In genomic region chr19:863305-863620, GRCh38 we compare ENCODE assay signal across 16 cellular contexts. TPM values are rescaled to one million over a fixed set of nuclear protein-coding genes. Genes with fewer than 3 reads are reported as not detected.
DNase-seq lines count a peak whose midpoint lies in the region; ATAC-seq and TF ChIP-seq lines count a peak whose summit lies in the region.
"Had no signal": no experiment of that assay in that cellular context is flagged by ENCODE, and none has a peak within 500 bp of the region (broad histone marks: within the 10 kb centered on the region; RNA-seq: fewer than 3 reads in every experiment).

No MANE protein-coding gene starts in this region.

- H3K27me3 Mint-ChIP-seq in stimulated activated naive CD8-positive, alpha-beta T cell treated with anti-CD3 and anti-CD28 coated beads, Interleukin-15, amount 100 ng/mL, for 72 hours = peaks cover 37% of the 10 kb centered on the region
- H3K27me3 Mint-ChIP-seq in activated CD4-positive, alpha-beta memory T cell treated with anti-CD3 and anti-CD28 coated beads, Interleukin-2, amount 10 ng/mL, durations not matched to agents 7 days and 5 days = peaks cover 10% of the 10 kb centered on the region

- no peak for TF ChIP-seq CTCF in vagina (IDR thresholded peaks at IDR 0.05)

- peak overlapping the region; percentile 50; the same call in 1 of the 2 replicates for H3K4me3 ChIP-seq in iPS-18c (ENCODE audit: insufficient read depth, low read depth, low read length)
- H3K4me3 ChIP-seq in vagina = no peak overlapping the region
- H3K4me3 ChIP-seq: colonic mucosa, SK-N-MC had no signal

- TF ChIP-seq POLR2A in vagina (IDR thresholded peaks at IDR 0.05) = no peak

- CTCF ChIA-PET in activated CD4-positive, alpha-beta memory T cell treated with anti-CD3 and anti-CD28 coated beads, Interleukin-2, amount 10 ng/mL, durations not matched to agents 7 days and 5 days (lab: Charles Lee) = interaction anchor here (0.7 to 2.8 kb wide), 23 partner anchors 9 to 381 kb away, joined by 3 to 37 read pairs (median 4); partner anchors contain the start of genes FSTL3, KISS1R, MED16 and R3HDM4

- H3K4me1 Mint-ChIP-seq in stimulated activated naive CD8-positive, alpha-beta T cell treated with anti-CD3 and anti-CD28 coated beads, Interleukin-15, amount 100 ng/mL, for 72 hours = peaks cover 30% of the 10 kb centered on the region
- peaks cover 20% of the 10 kb centered on the region for H3K4me1 Mint-ChIP-seq in activated CD4-positive, alpha-beta memory T cell treated with anti-CD3 and anti-CD28 coated beads, Interleukin-2, amount 10 ng/mL, durations not matched to agents 7 days and 5 days
- H3K4me1 Mint-ChIP-seq: mesothelial cell of epicardium had no signal

- peaks cover 0 to 6% of the 10 kb centered on the region in 2 donors for H3K36me3 ChIP-seq in vagina
- H3K36me3 ChIP-seq: colonic mucosa had no signal

- peaks cover 7% of the 10 kb centered on the region for H3K36me3 Mint-ChIP-seq in activated CD4-positive, alpha-beta memory T cell treated with anti-CD3 and anti-CD28 coated beads, Interleukin-2, amount 10 ng/mL, durations not matched to agents 7 days and 5 days (ENCODE audit: low read depth)

- no peak overlapping the region for H3K27ac Mint-ChIP-seq in stimulated activated naive CD8-positive, alpha-beta T cell treated with anti-CD3 and anti-CD28 coated beads, Interleukin-15, amount 100 ng/mL, for 72 hours
- peak overlapping the region; percentile 79 for H3K27ac Mint-ChIP-seq in activated CD4-positive, alpha-beta memory T cell treated with anti-CD3 and anti-CD28 coated beads, Interleukin-2, amount 10 ng/mL, durations not matched to agents 7 days and 5 days
- H3K27ac Mint-ChIP-seq: mesothelial cell of epicardium had no signal

- ATAC-seq in stimulated activated naive CD8-positive, alpha-beta T cell treated with anti-CD3 and anti-CD28 coated beads, Interleukin-15, amount 100 ng/mL, for 72 hours = no peak
- no peak for ATAC-seq in stimulated activated naive CD8-positive, alpha-beta T cell treated with anti-CD3 and anti-CD28 coated beads, Interleukin-15, Interleukin-2, amounts not matched to agents 100 U/mL and 50 U/mL, for 24 hours
- ATAC-seq in GM18873 (IDR thresholded peaks at IDR 0.05; ENCODE audit: low FRiP score, unreplicated experiment) = no peak

- intact Hi-C loops in vagina (cut with DNase I) = loop anchor here (5.0 to 10.0 kb wide), 2 partner anchors 88 to 119 kb away; partner anchors contain the start of gene WDR18

- no peaks in the 10 kb centered on the region for H3K9me3 Mint-ChIP-seq in stimulated activated naive CD8-positive, alpha-beta T cell treated with anti-CD3 and anti-CD28 coated beads, Interleukin-15, amount 100 ng/mL, for 72 hours
- no peaks in the 10 kb centered on the region for H3K9me3 Mint-ChIP-seq in activated CD4-positive, alpha-beta memory T cell treated with anti-CD3 and anti-CD28 coated beads, Interleukin-2, amount 10 ng/mL, durations not matched to agents 7 days and 5 days
- H3K9me3 Mint-ChIP-seq: mesothelial cell of epicardium had no signal

- H3K4me3 Mint-ChIP-seq in stimulated activated naive CD8-positive, alpha-beta T cell treated with anti-CD3 and anti-CD28 coated beads, Interleukin-15, amount 100 ng/mL, for 72 hours = peak overlapping the region; percentile 49 to 78
- H3K4me3 Mint-ChIP-seq in activated CD4-positive, alpha-beta memory T cell treated with anti-CD3 and anti-CD28 coated beads, Interleukin-2, amount 10 ng/mL, durations not matched to agents 7 days and 5 days = peak overlapping the region; percentile 68

- H3K9me3 ChIP-seq in iPS-18c (ENCODE audit: control insufficient read depth, insufficient read depth, low read length) (no peaks in the 10 kb centered on the region), vagina (no peaks in the 10 kb centered on the region)
- H3K9me3 ChIP-seq: colonic mucosa had no signal

- peak overlapping the region; percentile 2 for H3K27ac ChIP-seq in vagina
- H3K27ac ChIP-seq: colonic mucosa, SK-N-MC had no signal

- POLR2A ChIA-PET in activated CD4-positive, alpha-beta memory T cell treated with anti-CD3 and anti-CD28 coated beads, Interleukin-2, amount 10 ng/mL, durations not matched to agents 7 days and 5 days (lab: Charles Lee) = interaction anchor here (0.6 to 3.5 kb wide), 11 partner anchors 8 to 406 kb away, joined by 3 to 17 read pairs (median 6); partner anchors contain the start of genes CIRBP, MED16, RNU6-9 and WDR18

- DNase-seq in stimulated activated naive CD8-positive, alpha-beta T cell treated with anti-CD3 and anti-CD28 coated beads, Interleukin-15, amount 100 ng/mL, for 72 hours = no peak
- no peak for DNase-seq in stimulated activated naive CD8-positive, alpha-beta T cell treated with anti-CD3 and anti-CD28 coated beads, Interleukin-15, Interleukin-2, amounts not matched to agents 100 U/mL and 50 U/mL, for 24 hours
- DNase-seq in activated CD4-positive, alpha-beta memory T cell treated with anti-CD3 and anti-CD28 coated beads, Interleukin-2, amount 10 ng/mL, durations not matched to agents 7 days and 5 days = no peak
- DNase-seq in vagina (ENCODE audit: extremely low spot score in 2 of 2) (no peak), NCI-H1417 (lab: John Stamatoyannopoulos, UW) (no peak), SW 1271 (lab: John Stamatoyannopoulos, UW) (no peak)
- DNase-seq: GDM1; NK-92 treated with Interleukin-12 subunit alpha and Interleukin-12 subunit beta, amount 100 ng/mL, for 24 hours had no signal

- peaks cover 58% of the 10 kb centered on the region for H3K4me1 ChIP-seq in vagina
- H3K4me1 ChIP-seq: colonic mucosa had no signal

- H3K27me3 ChIP-seq in vagina = no peaks in the 10 kb centered on the region

RNA-seq across cellular contexts. Expression of gene CFD, which starts 3.8 kb away (rescaled TPM):
- total RNA-seq in activated CD4-positive, alpha-beta memory T cell treated with anti-CD3 and anti-CD28 coated beads, Interleukin-2, amount 10 ng/mL, durations not matched to agents 7 days and 5 days = 1 to 10 TPM in 1 of 2 experiments, under 1 TPM in 1; 0.78 to 1.6 TPM
- total RNA-seq in vagina = 2,325 TPM

RNA-seq across cellular contexts. Expression of gene ELANE, which starts 11.2 kb away (rescaled TPM):
- not detected for total RNA-seq in activated CD4-positive, alpha-beta memory T cell treated with anti-CD3 and anti-CD28 coated beads, Interleukin-2, amount 10 ng/mL, durations not matched to agents 7 days and 5 days
- total RNA-seq in vagina = not detected
- total RNA-seq: activated CD4-positive, alpha-beta T cell treated with anti-CD3 and anti-CD28 coated beads for 36 hours; colonic mucosa; mesothelial cell of epicardium; renal cortical epithelial cell had no signal

RNA-seq across cellular contexts. Expression of gene PRTN3, which starts 22.5 kb away (rescaled TPM):
- not detected for total RNA-seq in activated CD4-positive, alpha-beta memory T cell treated with anti-CD3 and anti-CD28 coated beads, Interleukin-2, amount 10 ng/mL, durations not matched to agents 7 days and 5 days
- total RNA-seq in vagina = not detected
- total RNA-seq: activated CD4-positive, alpha-beta T cell treated with anti-CD3 and anti-CD28 coated beads for 36 hours; colonic mucosa; fibroblast of lung; mesothelial cell of epicardium; renal cortical epithelial cell had no signal

RNA-seq across cellular contexts. Expression of gene MED16, which starts 29.7 kb away (rescaled TPM):
- total RNA-seq in activated CD4-positive, alpha-beta memory T cell treated with anti-CD3 and anti-CD28 coated beads, Interleukin-2, amount 10 ng/mL, durations not matched to agents 7 days and 5 days = 10 to 100 TPM; 62.2 to 64.0 TPM
- 46.9 TPM for total RNA-seq in vagina

RNA-seq across cellular contexts. Expression of gene RNU6-9, which starts 30.0 kb away (rescaled TPM):
- not detected for total RNA-seq in activated CD4-positive, alpha-beta memory T cell treated with anti-CD3 and anti-CD28 coated beads, Interleukin-2, amount 10 ng/mL, durations not matched to agents 7 days and 5 days
- not detected for total RNA-seq in vagina
- total RNA-seq: activated CD4-positive, alpha-beta T cell treated with anti-CD3 and anti-CD28 coated beads for 36 hours; colonic mucosa; fibroblast of lung; mesothelial cell of epicardium; renal cortical epithelial cell had no signal

Comparison
In these comparisons a context has a peak if more than half of its experiments do, and no peak if none do; other contexts are left out.
1. RNA of gene CFD, which starts 3.8 kb away (total RNA-seq): 2,325 TPM in vagina (single experiment); 0.78 to 1.6 TPM in activated CD4-positive, alpha-beta memory T cell treated with anti-CD3 and anti-CD28 coated beads, Interleukin-2, amount 10 ng/mL, durations not matched to agents 7 days and 5 days; every median in the first group is over 100 times any median in the second.